In genomic region chr20:48440916-48441315, GRCh38 we compare ENCODE assay signal across 33 cellular contexts.
"Had no signal": no experiment of that assay in that cellular context is flagged by ENCODE, and none has a peak within 500 bp of the region (broad histone marks: within the 10 kb centered on the region; RNA-seq: fewer than 3 reads in every experiment).

No MANE protein-coding gene starts in this region.

- FAIRE-seq: astrocyte, TTC549 had no signal

- H3K36me3 ChIP-seq: adrenal gland, brain microvascular endothelial cell, breast epithelium had no signal

- DNase-seq: activated B cell treated with CpG ODN at 0.5 μM for 24 hours; activated CD4-positive, alpha-beta memory T cell treated with anti-CD3 and anti-CD28 coated beads for 36 hours; activated CD4-positive, alpha-beta T cell treated with anti-CD3 and anti-CD28 coated beads for 4 hours; activated CD4-positive, alpha-beta T cell treated with anti-CD3 and anti-CD28 coated beads, Interleukin-2, amount 10 ng/mL, durations not matched to agents 24 days and 14 days; activated CD4-positive, alpha-beta T cell treated with anti-CD3 and anti-CD28 coated beads, Interleukin-2, amount 50 U/mL, for 1 hour; activated CD4-positive, alpha-beta T cell treated with anti-CD3 and anti-CD28 coated beads, Interleukin-2, amount 50 U/mL, for 4 hours; activated CD4-positive, CD25-positive, alpha-beta regulatory T cell treated with anti-CD3 and anti-CD28 coated beads, Interleukin-2, amount 50 U/mL, for 72 hours; activated CD8-positive, alpha-beta memory T cell treated with anti-CD3 and anti-CD28 coated beads, Interleukin-2, amount 50 U/mL, for 4 hours; activated CD8-positive, alpha-beta T cell treated with anti-CD3 and anti-CD28 coated beads for 36 hours; activated effector memory CD4-positive, alpha-beta T cell treated with anti-CD3 and anti-CD28 coated beads, Interleukin-2, amount 50 U/mL, for 16 hours; activated gamma-delta T cell treated with Interleukin-2 at 50 U/mL for 16 hours; activated naive CD4-positive, alpha-beta T cell; activated naive CD4-positive, alpha-beta T cell treated with anti-CD3 and anti-CD28 coated beads for 36 hours; activated naive CD4-positive, alpha-beta T cell treated with anti-CD3 and anti-CD28 coated beads, Interleukin-2, amount 50 U/mL, for 16 hours; activated naive CD8-positive, alpha-beta T cell treated with anti-CD3 and anti-CD28 coated beads for 36 hours; activated T-cell treated with anti-CD3 and anti-CD28 coated beads for 4 hours; activated T-cell treated with anti-CD3 and anti-CD28 coated beads, Interleukin-2, amount 50 U/mL, for 1 hour; activated T-cell treated with anti-CD3 and anti-CD28 coated beads, Interleukin-2, amount 50 U/mL, for 4 hours; activated T-cell treated with anti-CD3 and anti-CD28 coated beads, Interleukin-2, amount 50 U/mL, for 72 hours; adrenal gland; amniotic stem cell; aorta; body of pancreas; brain microvascular endothelial cell; central memory CD4-positive, alpha-beta T cell; T-helper 2 cell; T-helper 9 cell had no signal

- H3K27ac ChIP-seq: adrenal gland, body of pancreas, brain microvascular endothelial cell, breast epithelium, VCaP had no signal

- H3K4me3 ChIP-seq: adrenal gland, body of pancreas, breast epithelium had no signal

- H3K4me1 ChIP-seq: adrenal gland, body of pancreas, breast epithelium had no signal

- ATAC-seq: activated CD8-positive, alpha-beta T cell treated with anti-CD3 and anti-CD28 coated beads for 36 hours; activated naive CD4-positive, alpha-beta T cell treated with anti-CD3 and anti-CD28 coated beads, Interleukin-2, amount 50 U/mL, for 72 hours; activated T-cell treated with anti-CD3 and anti-CD28 coated beads, Interleukin-2, amount 50 U/mL, for 4 hours; activated T-cell treated with anti-CD3 and anti-CD28 coated beads, Interleukin-2, amount 50 U/mL, for 72 hours; activated T-helper 17 cell treated with anti-CD3 and anti-CD28 coated beads, Interleukin-2, amount 50 U/mL, for 72 hours; body of pancreas had no signal

- H3K27me3 ChIP-seq: body of pancreas, brain microvascular endothelial cell, breast epithelium had no signal
